Comparison of ENCODE assay signal across 8 cellular contexts in the genomic region with DNA sequence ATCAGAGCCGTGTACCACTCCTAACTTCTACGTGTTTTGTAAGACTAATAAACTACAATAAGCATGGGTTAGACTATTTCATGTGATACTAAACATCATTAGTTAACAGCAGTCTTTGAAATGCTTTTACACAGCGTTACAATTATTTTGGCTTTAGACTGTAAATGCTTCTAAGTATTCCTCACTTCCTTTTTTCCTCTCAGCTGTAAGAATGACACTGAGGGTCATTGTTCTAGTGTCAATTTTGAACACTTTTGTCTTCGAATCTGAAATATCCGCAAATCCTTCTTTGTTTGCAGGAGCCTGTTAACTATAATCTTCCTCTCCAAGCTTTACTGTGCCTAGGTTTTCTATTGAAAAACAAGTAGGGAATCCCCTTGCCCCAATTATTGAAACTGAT. TPM values are rescaled to one million over a fixed set of nuclear protein-coding genes. Genes with fewer than 3 reads are reported as not detected.
DNase-seq lines count a peak whose midpoint lies in the region; ATAC-seq and TF ChIP-seq lines count a peak whose summit lies in the region.

No MANE protein-coding gene starts in this region.

- intact Hi-C loops in right cardiac atrium (cut with DNase I) = no loop called here
- intact Hi-C loops in cardiac septum (cut with DNase I) = loop anchor here (5.0 to 10.0 kb wide), 2 partner anchors 78 to 925 kb away; no protein-coding TSS in a partner anchor
- intact Hi-C loops in uterus (cut with DNase I; ENCODE audit: low total_unique reads) = no loop called here

- H3K27me3 ChIP-seq in right cardiac atrium (ENCODE audit: control insufficient read depth, insufficient read depth) (no peaks in the 10 kb centered on the region), WERI-Rb-1 (ENCODE audit: insufficient read depth, low read depth, severe bottlenecking) (no peaks in the 10 kb centered on the region), iPS-18a (ENCODE audit: control insufficient read depth, insufficient read depth, low read length) (no peaks in the 10 kb centered on the region), uterus (no peaks in the 10 kb centered on the region)

- in situ Hi-C loops in ACHN (cut with HindIII; ENCODE audit: low pct_ligation_motif_present, low pct_unique_long_range_greater_than_20kb, low sequenced_read_pairs) = no loop called here

- TF ChIP-seq CTCF in WERI-Rb-1 (IDR thresholded peaks at IDR 0.05; ENCODE audit: low read depth, low read length) (no peak), uterus (IDR thresholded peaks at IDR 0.05) (no peak)

- H3K9me3 ChIP-seq in right cardiac atrium (ENCODE audit: control insufficient read depth, low read length) (no peaks in the 10 kb centered on the region), WERI-Rb-1 (ENCODE audit: severe bottlenecking) (no peaks in the 10 kb centered on the region), iPS-18a (ENCODE audit: control insufficient read depth, low read depth, low read length) (no peaks in the 10 kb centered on the region), uterus (no peaks in the 10 kb centered on the region)

- peak overlapping the region; percentile 93 for H3K9ac ChIP-seq in iPS-18a (ENCODE audit: low read length)

- no peak overlapping the region for H3K27ac ChIP-seq in right cardiac atrium (ENCODE audit: low read length)
- H3K27ac ChIP-seq in WERI-Rb-1 = no peak overlapping the region
- no peak overlapping the region for H3K27ac ChIP-seq in iPS-18a (ENCODE audit: low read length)
- H3K27ac ChIP-seq in uterus = no peak overlapping the region

- H3K4me1 ChIP-seq in right cardiac atrium (ENCODE audit: control insufficient read depth, insufficient read depth, low read length) (peaks cover 2% of the 10 kb centered on the region), iPS-18a (ENCODE audit: control insufficient read depth, low read depth, low read length) (peaks cover 7% of the 10 kb centered on the region), uterus (peaks cover 5 to 7% of the 10 kb centered on the region in 2 donors)

- no peak for TF ChIP-seq POLR2A in uterus (IDR thresholded peaks at IDR 0.05)

- no peak for DNase-seq in right cardiac atrium
- no peak for DNase-seq in cardiac septum (ENCODE audit: low spot score)
- no peak for DNase-seq in WERI-Rb-1
- DNase-seq in uterus = no peak
- DNase-seq in GF-D8 (lab: John Stamatoyannopoulos, UW) = no peak
- DNase-seq in NCI-H446 (lab: John Stamatoyannopoulos, UW) = no peak
- DNase-seq in ACHN = no peak

- 24% methylated on average over 5 of the region's 5 CpGs for WGBS in right cardiac atrium

- H3K36me3 ChIP-seq in WERI-Rb-1 = peaks cover 23% of the 10 kb centered on the region
- peaks cover 13% of the 10 kb centered on the region for H3K36me3 ChIP-seq in iPS-18a (ENCODE audit: control insufficient read depth, low read depth, low read length)
- H3K36me3 ChIP-seq in uterus = no peaks in the 10 kb centered on the region

- H3K4me3 ChIP-seq in right cardiac atrium (ENCODE audit: low read length) (peak overlapping the region; percentile 96), WERI-Rb-1 (ENCODE audit: low read depth, low read length) (peak overlapping the region; percentile 89), iPS-18a (ENCODE audit: low read length) (peak overlapping the region; percentile 96), uterus (peak overlapping the region; percentile 72 to 85)

- no peak for ATAC-seq in right cardiac atrium

RNA-seq across cellular contexts. Expression of a gene that starts 1.5 kb away (rescaled TPM):
- total RNA-seq in right cardiac atrium = 10 to 100 TPM; 29.7 to 41.9 (median 31.5) TPM
- 15.7 TPM for polyA plus RNA-seq in right cardiac atrium
- total RNA-seq in cardiac septum = 39.5 TPM
- 100 to 1,000 TPM in 1 of 4 donors, 10 to 100 TPM in 3; 53.2 to 135 (median 83.5) TPM for total RNA-seq in uterus

RNA-seq across cellular contexts. Expression of a gene that starts 1.7 kb away (rescaled TPM):
- total RNA-seq in right cardiac atrium (10 to 100 TPM; 14.7 to 17.7 (median 16.3) TPM), cardiac septum (20.8 TPM), uterus (10 to 100 TPM; 13.1 to 59.0 (median 27.9) TPM)
- polyA plus RNA-seq in right cardiac atrium = 21.0 TPM
